Comparison of ENCODE assay signal across 1 cellular context in the genomic region with DNA sequence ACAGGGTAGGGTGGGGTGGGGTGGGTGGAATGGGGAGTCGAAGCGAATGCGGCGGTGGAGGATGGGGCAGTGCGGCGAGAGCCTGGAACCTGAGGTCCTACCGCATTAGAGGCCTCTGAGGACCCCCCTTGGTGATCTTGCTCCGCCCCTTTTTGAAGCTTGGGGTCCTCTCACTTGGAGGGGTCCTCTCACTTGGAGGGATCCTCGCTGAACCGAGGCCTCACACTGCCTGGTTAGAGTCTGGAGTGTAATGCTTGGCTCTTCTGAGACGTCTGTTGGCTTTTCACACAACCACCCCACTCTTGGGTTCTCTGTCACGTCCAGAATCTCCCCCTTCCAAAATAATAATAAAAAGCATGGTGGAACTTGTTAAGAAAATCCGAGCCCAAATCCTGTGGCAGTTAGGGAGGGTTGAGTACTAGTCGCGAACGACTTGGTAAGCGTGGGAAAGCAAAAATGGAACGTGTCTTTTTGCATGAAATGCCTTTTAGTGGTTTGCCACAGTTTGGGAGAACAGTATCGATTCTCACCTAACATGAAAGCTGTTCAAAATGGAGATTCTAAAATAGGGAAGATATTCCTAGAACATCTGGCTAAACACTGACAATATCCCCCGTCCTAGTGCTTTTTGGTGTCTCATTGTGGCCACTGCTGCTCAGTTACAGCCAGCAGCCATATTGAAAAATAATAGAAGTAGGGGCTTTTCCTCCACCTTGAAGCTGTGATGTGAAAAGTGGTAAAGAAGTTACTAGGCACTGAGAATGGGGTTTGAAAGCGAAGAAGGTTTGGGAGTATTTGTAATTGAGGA.
TF ChIP-seq lines count a peak whose summit lies in the region.

No MANE protein-coding gene starts in this region.

TF ChIP-seq in endothelial cell of umbilical vein, 7 proteins besides CTCF, POLR2A, EP300 and RAD21:
- TF ChIP-seq FOS (IDR thresholded peaks at IDR 0.05; ENCODE audit: borderline replicate concordance, insufficient read depth, low read length): no peak
- no peak for TF ChIP-seq JUN (IDR thresholded peaks at IDR 0.05; ENCODE audit: borderline replicate concordance, insufficient read depth, insufficient read length, low read depth)
- TF ChIP-seq GATA2 (IDR thresholded peaks at IDR 0.05; ENCODE audit: insufficient read depth, insufficient read length, low read depth, low read length): no peak
- TF ChIP-seq MAX (IDR thresholded peaks at IDR 0.05; ENCODE audit: insufficient read depth, insufficient read length): no peak
- TF ChIP-seq MYC (IDR thresholded peaks at IDR 0.05; ENCODE audit: low read depth, low read length): no peak
